1 cellular context compared by ENCODE assay signal in the genomic region with DNA sequence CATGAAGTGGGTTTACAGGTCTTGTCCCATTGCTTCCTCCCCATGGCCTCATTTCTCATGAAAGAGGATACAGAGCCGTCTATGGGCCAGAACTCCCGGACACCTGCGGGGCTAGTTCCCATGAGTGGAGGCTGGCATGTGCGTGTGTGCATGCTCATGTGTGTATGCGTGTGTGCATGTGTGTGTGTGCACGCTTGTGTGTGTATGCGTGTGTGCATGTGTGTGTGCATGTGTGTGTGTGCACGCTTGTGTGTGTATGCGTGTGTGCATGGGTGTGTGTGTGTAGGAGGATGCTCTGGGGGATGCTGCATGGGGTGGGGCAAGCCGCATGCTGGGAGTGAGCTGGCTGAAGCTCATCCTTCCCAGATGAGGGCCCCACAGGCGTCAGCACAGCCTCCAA.
TF ChIP-seq lines count a peak whose summit lies in the region.

No MANE protein-coding gene starts in this region.

TF ChIP-seq in H1, 55 proteins besides CTCF, POLR2A, EP300 and RAD21:
- TF ChIP-seq SP2 (IDR thresholded peaks at IDR 0.05; ENCODE audit: low read length), result no peak
- TF ChIP-seq BCL11A (IDR thresholded peaks at IDR 0.05; ENCODE audit: low read depth in 2 of 2, low read length in 2 of 2), result no peak
- TF ChIP-seq, protein P1, sequence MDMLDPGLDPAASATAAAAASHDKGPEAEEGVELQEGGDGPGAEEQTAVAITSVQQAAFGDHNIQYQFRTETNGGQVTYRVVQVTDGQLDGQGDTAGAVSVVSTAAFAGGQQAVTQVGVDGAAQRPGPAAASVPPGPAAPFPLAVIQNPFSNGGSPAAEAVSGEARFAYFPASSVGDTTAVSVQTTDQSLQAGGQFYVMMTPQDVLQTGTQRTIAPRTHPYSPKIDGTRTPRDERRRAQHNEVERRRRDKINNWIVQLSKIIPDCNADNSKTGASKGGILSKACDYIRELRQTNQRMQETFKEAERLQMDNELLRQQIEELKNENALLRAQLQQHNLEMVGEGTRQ (IDR thresholded peaks at IDR 0.05; ENCODE audit: low read length), result no peak
- no peak for TF ChIP-seq SRF (IDR thresholded peaks at IDR 0.05; ENCODE audit: low read depth, low read length)
- TF ChIP-seq SIX5 (IDR thresholded peaks at IDR 0.05; ENCODE audit: low read depth, low read length), result no peak
- TF ChIP-seq RNF2 (IDR thresholded peaks at IDR 0.05; ENCODE audit: borderline replicate concordance, low read depth, low read length, missing control alignments, poor library complexity, severe bottlenecking), result no peak
- no peak for TF ChIP-seq CBX5 (IDR thresholded peaks at IDR 0.05; ENCODE audit: low read depth, low read length)
